14 cellular contexts compared by ENCODE assay signal in genomic region chr9:131436386-131436785, GRCh38. TPM values are rescaled to one million over a fixed set of nuclear protein-coding genes. Genes with fewer than 3 reads are reported as not detected.
DNase-seq lines count a peak whose midpoint lies in the region; ATAC-seq and TF ChIP-seq lines count a peak whose summit lies in the region.
"Had no signal": no experiment of that assay in that cellular context is flagged by ENCODE, and none has a peak within 500 bp of the region (broad histone marks: within the 10 kb centered on the region; RNA-seq: fewer than 3 reads in every experiment).

No MANE protein-coding gene starts in this region.

- H3K27ac Mint-ChIP-seq in activated naive CD4-positive, alpha-beta T cell treated with anti-CD3 and anti-CD28 coated beads, Interleukin-2, amount 50 U/mL, for 24 hours: peak overlapping the region; percentile 17

- H3K4me1 ChIP-seq in testis: peaks cover 15% of the 10 kb centered on the region
- H3K4me1 ChIP-seq: colonic mucosa had no signal

- H3K4me3 ChIP-seq in testis: no peak overlapping the region
- H3K4me3 ChIP-seq: colonic mucosa, esophagus muscularis mucosa had no signal

- H3K27me3 ChIP-seq in testis: no peaks in the 10 kb centered on the region
- H3K27me3 ChIP-seq: colonic mucosa, esophagus muscularis mucosa had no signal

- H3K27ac ChIP-seq in testis: peak overlapping the region in 1 of 2 donors; percentile 29
- H3K27ac ChIP-seq: colonic mucosa had no signal

- no peak for DNase-seq in activated naive CD4-positive, alpha-beta T cell treated with Interleukin-2 at 50 U/mL for 16 hours
- peak; percentile 53 to 87 for DNase-seq in dermis microvascular lymphatic vessel endothelial cell (ENCODE audit: low read depth in 2 of 2)
- DNase-seq in mesenteric fat pad (ENCODE audit: low spot score): peak; percentile 77
- peak; percentile 61 for DNase-seq in testis
- DNase-seq in AG20443 (ENCODE audit: low spot score): no peak
- no peak for DNase-seq in putamen (ENCODE audit: low spot score)
- DNase-seq: activated gamma-delta T cell, colonic mucosa, HCEC 1CT, mammary epithelial cell, NCI-H82 had no signal

- H3K27me3 Mint-ChIP-seq in activated naive CD4-positive, alpha-beta T cell treated with anti-CD3 and anti-CD28 coated beads, Interleukin-2, amount 50 U/mL, for 24 hours: no peaks in the 10 kb centered on the region

- WGBS in testis, 2 donors: 40 to 49% methylated on average over 12 of the region's 12 CpGs

- H3K36me3 Mint-ChIP-seq in activated naive CD4-positive, alpha-beta T cell treated with anti-CD3 and anti-CD28 coated beads, Interleukin-2, amount 50 U/mL, for 24 hours: peaks cover 10% of the 10 kb centered on the region

- no peaks in the 10 kb centered on the region for H3K9me3 ChIP-seq in testis
- H3K9me3 ChIP-seq: colonic mucosa, esophagus muscularis mucosa had no signal

- no peak for ATAC-seq in HG02763 (IDR thresholded peaks at IDR 0.05; ENCODE audit: unreplicated experiment)

- no peak for TF ChIP-seq POLR2A in testis (IDR thresholded peaks at IDR 0.05)

- peaks cover 17% of the 10 kb centered on the region for H3K4me1 Mint-ChIP-seq in activated naive CD4-positive, alpha-beta T cell treated with anti-CD3 and anti-CD28 coated beads, Interleukin-2, amount 50 U/mL, for 24 hours

- intact Hi-C loops in testis (cut with DNase I; ENCODE audit: low total_unique reads): no loop called here

- no peak overlapping the region for H3K4me3 Mint-ChIP-seq in activated naive CD4-positive, alpha-beta T cell treated with anti-CD3 and anti-CD28 coated beads, Interleukin-2, amount 50 U/mL, for 24 hours

- H3K9me3 Mint-ChIP-seq in activated naive CD4-positive, alpha-beta T cell treated with anti-CD3 and anti-CD28 coated beads, Interleukin-2, amount 50 U/mL, for 24 hours: no peaks in the 10 kb centered on the region

- TF ChIP-seq CTCF in testis (IDR thresholded peaks at IDR 0.05): no peak

- no peaks in the 10 kb centered on the region for H3K36me3 ChIP-seq in testis (ENCODE audit: low read depth, missing control alignments)

RNA-seq across cellular contexts. Expression of gene PRRC2B, which starts 42.5 kb away (rescaled TPM):
- total RNA-seq in dermis microvascular lymphatic vessel endothelial cell: 31.1 and 55.5 TPM in 2 replicates
- total RNA-seq in mesenteric fat pad: 185 TPM
- total RNA-seq in testis: 100 to 1,000 TPM; 175 to 213 TPM
- 111 TPM for polyA plus RNA-seq in testis (ENCODE audit: insufficient read depth, low read depth, low replicate concordance)

Comparison
In these comparisons a context has a peak if more than half of its experiments do, and no peak if none do; other contexts are left out.
1. DNase-seq: peak in dermis microvascular lymphatic vessel endothelial cell (2 of 2), mesenteric fat pad (single experiment) and testis (single experiment); none in activated naive CD4-positive, alpha-beta T cell treated with Interleukin-2 at 50 U/mL for 16 hours (single experiment), AG20443 (single experiment) and putamen (single experiment).